13 cellular contexts compared by ENCODE assay signal in the genomic region with DNA sequence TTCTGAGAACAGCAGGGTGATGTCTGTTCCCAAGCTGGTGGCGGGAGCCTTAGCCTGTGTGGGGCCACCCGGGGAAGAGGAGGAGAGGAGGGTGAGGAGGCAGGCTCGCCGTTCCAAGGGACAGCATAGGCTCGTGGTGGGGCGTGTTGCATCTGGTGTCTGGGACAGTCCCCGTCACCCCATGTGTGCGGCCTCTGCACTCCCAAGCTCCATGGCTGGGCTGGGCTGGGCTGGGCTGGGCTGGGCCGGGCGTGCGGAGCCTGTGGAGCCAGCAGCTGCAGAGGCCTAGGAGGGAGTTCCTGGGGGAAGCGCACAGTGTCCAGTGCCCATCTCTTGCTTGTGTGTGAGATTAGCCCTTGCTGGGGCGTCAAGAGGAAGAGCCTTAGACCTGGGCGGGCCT.
"Had no signal": no experiment of that assay in that cellular context is flagged by ENCODE, and none has a peak within 500 bp of the region (broad histone marks: within the 10 kb centered on the region; RNA-seq: fewer than 3 reads in every experiment).

No MANE protein-coding gene starts in this region.

- H3K4me1 ChIP-seq: uterus had no signal

- H3K4me3 Mint-ChIP-seq: activated naive CD4-positive, alpha-beta T cell treated with anti-CD3 and anti-CD28 coated beads, Interleukin-2, amount 10 ng/mL, durations not matched to agents 7 days and 5 days; neural crest cell; stimulated activated effector memory CD8-positive, alpha-beta T cell treated with anti-CD3 and anti-CD28 coated beads, Interleukin-12 subunit alpha, Interleukin-12 subunit beta, amount 100 ng/mL, for 72 hours had no signal

- H3K4me3 ChIP-seq: cardiac muscle cell, esophagus squamous epithelium, hepatocyte, pancreas, sigmoid colon, uterus had no signal

- H3K36me3 ChIP-seq: cardiac muscle cell, pancreas, uterus had no signal

- H3K79me2 ChIP-seq: hepatocyte had no signal

- H3K27ac Mint-ChIP-seq: activated naive CD4-positive, alpha-beta T cell treated with anti-CD3 and anti-CD28 coated beads, Interleukin-2, amount 10 ng/mL, durations not matched to agents 7 days and 5 days; activated T-helper 2 cell treated with anti-CD3 and anti-CD28 coated beads, Interferon-gamma antibody, Interleukin-2, Interleukin-4, amounts not matched to agents 10 μg/mL and 5 μg/mL and 100 μg/mL, durations not matched to agents 14 hours and 24 hours and 36 hours; stimulated activated effector memory CD8-positive, alpha-beta T cell treated with anti-CD3 and anti-CD28 coated beads, Interleukin-12 subunit alpha, Interleukin-12 subunit beta, amount 100 ng/mL, for 72 hours had no signal

- H3K27me3 ChIP-seq: cardiac muscle cell, hepatocyte, pancreas, sigmoid colon, uterus had no signal

- H3K4me2 ChIP-seq: hepatocyte had no signal

- H3K9me3 ChIP-seq: esophagus squamous epithelium, pancreas, sigmoid colon, uterus had no signal

- H2AFZ ChIP-seq: hepatocyte had no signal

- ATAC-seq: pancreas; stimulated activated effector memory CD8-positive, alpha-beta T cell treated with anti-CD3 and anti-CD28 coated beads, Interleukin-12 subunit alpha, Interleukin-12 subunit beta, amount 100 ng/mL, for 72 hours had no signal

- DNase-seq: activated CD4-positive, alpha-beta T cell treated with anti-CD3 and anti-CD28 coated beads, Interleukin-2, amount 50 U/mL, for 48 hours; activated CD4-positive, CD25-positive, alpha-beta regulatory T cell treated with anti-CD3 and anti-CD28 coated beads, Interleukin-2, amount 50 U/mL, for 72 hours; activated naive CD4-positive, alpha-beta T cell treated with anti-CD3 and anti-CD28 coated beads, Interleukin-2, amount 10 ng/mL, durations not matched to agents 7 days and 5 days; esophagus squamous epithelium; pancreas; sigmoid colon; T1000; uterus had no signal

- H3K36me3 Mint-ChIP-seq: activated naive CD4-positive, alpha-beta T cell treated with anti-CD3 and anti-CD28 coated beads, Interleukin-2, amount 10 ng/mL, durations not matched to agents 7 days and 5 days; stimulated activated effector memory CD8-positive, alpha-beta T cell treated with anti-CD3 and anti-CD28 coated beads, Interleukin-12 subunit alpha, Interleukin-12 subunit beta, amount 100 ng/mL, for 72 hours had no signal

- H3K9me3 Mint-ChIP-seq: activated naive CD4-positive, alpha-beta T cell treated with anti-CD3 and anti-CD28 coated beads, Interleukin-2, amount 10 ng/mL, durations not matched to agents 7 days and 5 days; activated T-helper 2 cell treated with anti-CD3 and anti-CD28 coated beads, Interferon-gamma antibody, Interleukin-2, Interleukin-4, amounts not matched to agents 10 μg/mL and 5 μg/mL and 100 μg/mL, durations not matched to agents 14 hours and 24 hours and 36 hours; neural crest cell; stimulated activated effector memory CD8-positive, alpha-beta T cell treated with anti-CD3 and anti-CD28 coated beads, Interleukin-12 subunit alpha, Interleukin-12 subunit beta, amount 100 ng/mL, for 72 hours had no signal

- H3K27ac ChIP-seq: hepatocyte, pancreas, sigmoid colon, uterus had no signal
